ENCODE assay signal across 20 cellular contexts in the genomic region with DNA sequence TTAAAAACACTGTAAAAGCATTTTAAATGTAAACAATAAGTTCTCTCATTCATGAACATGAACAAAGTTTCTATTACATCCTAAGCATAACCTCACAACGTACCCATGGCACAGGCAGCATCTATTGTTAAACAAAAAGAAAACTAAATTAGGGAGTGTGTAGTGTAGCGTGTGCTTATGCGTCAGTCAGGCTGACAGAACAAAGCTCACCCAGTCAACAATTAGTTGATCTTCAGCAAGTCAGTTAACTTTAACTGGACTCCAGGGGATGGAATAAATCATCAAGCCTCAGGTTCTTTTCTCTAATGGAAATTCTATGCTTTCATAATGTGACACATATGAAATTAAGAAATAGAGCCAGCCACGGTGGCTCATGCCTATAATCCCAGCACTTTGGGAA.
DNase-seq lines count a peak whose midpoint lies in the region; ATAC-seq, FAIRE-seq and TF ChIP-seq lines count a peak whose summit lies in the region.
"Had no signal": no experiment of that assay in that cellular context is flagged by ENCODE, and none has a peak within 500 bp of the region (broad histone marks: within the 10 kb centered on the region; RNA-seq: fewer than 3 reads in every experiment).

No MANE protein-coding gene starts in this region.

- H3K79me2 ChIP-seq in endothelial cell of umbilical vein (ENCODE audit: control insufficient read depth, insufficient read depth, low read length) (no peaks in the 10 kb centered on the region), smooth muscle cell (ENCODE audit: low read depth) (no peaks in the 10 kb centered on the region)

- dilution Hi-C loops in IMR-90 (cut with HindIII; ENCODE audit: low sequenced_read_pairs, unreplicated experiment): no loop called here
- dilution Hi-C loops in endothelial cell of umbilical vein (cut with MboI; ENCODE audit: extremely low pct_ligation_motif_present, low sequenced_read_pairs): no loop called here

- no peak overlapping the region for H3K4me2 ChIP-seq in IMR-90 (ENCODE audit: low read depth, low read length)
- no peak overlapping the region for H3K4me2 ChIP-seq in endothelial cell of umbilical vein (ENCODE audit: insufficient read depth, low read length)
- H3K4me2 ChIP-seq in smooth muscle cell: no peak overlapping the region
- H3K4me2 ChIP-seq: A549 had no signal

- H3K4me3 ChIP-seq in IMR-90 (ENCODE audit: insufficient read depth, low read depth, low read length): no peak overlapping the region
- no peak overlapping the region for H3K4me3 ChIP-seq in SJSA1
- no peak overlapping the region for H3K4me3 ChIP-seq in endothelial cell of umbilical vein (replicated peaks in 1 of 3; ENCODE audit: insufficient read depth in 1 of 3, low read depth in 1 of 3, low read length in 3 of 3)
- H3K4me3 ChIP-seq in smooth muscle cell: no peak overlapping the region
- H3K4me3 ChIP-seq in uterus: no peak overlapping the region
- no peak overlapping the region for H3K4me3 ChIP-seq in prostate gland
- H3K4me3 ChIP-seq: A549, HAP-1 had no signal

- peaks cover 10% of the 10 kb centered on the region for H3K9me1 ChIP-seq in IMR-90 (ENCODE audit: insufficient read depth, low read length)
- no peaks in the 10 kb centered on the region for H3K9me1 ChIP-seq in endothelial cell of umbilical vein (replicated peaks; ENCODE audit: control insufficient read depth, extremely low read depth, insufficient read depth, low read length)

- DNase-seq in IMR-90 (no peak), SJSA1 (ENCODE audit: low read depth in 1 of 2, low spot score in 2 of 2) (no peak), endothelial cell of umbilical vein (ENCODE audit: low read depth, low spot score) (no peak), smooth muscle cell (lab: John Stamatoyannopoulos, UW; ENCODE audit: unreplicated experiment) (no peak), GOT3 (lab: John Stamatoyannopoulos, UW) (no peak), uterus (no peak), prostate gland (ENCODE audit: low spot score) (no peak)
- DNase-seq: AML-193; Caco-2; CD4-positive, alpha-beta T cell; KBM-7 had no signal

- H2BK120ac ChIP-seq in IMR-90 (ENCODE audit: low read depth, low read length): peak overlapping the region; percentile 83

- H2AK5ac ChIP-seq in IMR-90 (ENCODE audit: low read depth, low read length): peak overlapping the region; percentile 63; the same call in 1 of the 2 replicates

- no peak for FAIRE-seq in endothelial cell of umbilical vein (lab: Jason Lieb, UNC)
- FAIRE-seq: A549, D721Med, GM12891, GM18507, H1, HTR-8/SVneo had no signal

- H2AK9ac ChIP-seq in IMR-90 (replicated peaks; ENCODE audit: low read depth, low read length, poor library complexity): no peak overlapping the region

- H3K9ac ChIP-seq in IMR-90 (ENCODE audit: low read depth, low read length) (no peak overlapping the region), endothelial cell of umbilical vein (replicated peaks; ENCODE audit: extremely low read depth, insufficient read depth, low read length) (no peak overlapping the region), smooth muscle cell (ENCODE audit: low read depth) (no peak overlapping the region)

- no peak for TF ChIP-seq RAD21 in IMR-90 (IDR thresholded peaks at IDR 0.05; ENCODE audit: low read length)

- in situ Hi-C loops in IMR-90 (cut with MboI; ENCODE audit: low sequenced_read_pairs): no loop called here

- peak overlapping the region; percentile 37 to 41; a peak in 3 of 4 replicates for H4K8ac ChIP-seq in IMR-90 (ENCODE audit: low read depth in 2 of 2, low read length in 2 of 2)

- CTCF ChIA-PET in IMR-90 (lab: Yijun Ruan, JAX) (interaction anchor here (0.7 kb wide), 1 partner anchor 72 kb away, joined by 11 read pairs; no protein-coding TSS in a partner anchor), endothelial cell of umbilical vein (lab: Charles Lee) (interaction anchor here (2.1 kb wide), 1 partner anchor 89 kb away, joined by 8 read pairs; no protein-coding TSS in a partner anchor)

- peak overlapping the region; percentile 96 for H2BK5ac ChIP-seq in IMR-90 (ENCODE audit: low read depth, low read length, poor library complexity, severe bottlenecking)

- H4K20me1 ChIP-seq in IMR-90 (ENCODE audit: insufficient read depth, low read length): no peaks in the 10 kb centered on the region
- H4K20me1 ChIP-seq in endothelial cell of umbilical vein (replicated peaks; ENCODE audit: control insufficient read depth, extremely low read depth, insufficient read depth, low read length): no peaks in the 10 kb centered on the region
- H4K20me1 ChIP-seq in smooth muscle cell (ENCODE audit: low read depth): no peaks in the 10 kb centered on the region

- H3K9me3 ChIP-seq in IMR-90 (ENCODE audit: control insufficient read depth, insufficient read depth, low read length) (no peaks in the 10 kb centered on the region), SJSA1 (replicated peaks) (no peaks in the 10 kb centered on the region), endothelial cell of umbilical vein (replicated peaks; ENCODE audit: control insufficient read depth, insufficient read depth, low read length) (no peaks in the 10 kb centered on the region), smooth muscle cell (replicated peaks; ENCODE audit: low read depth) (no peaks in the 10 kb centered on the region), uterus (no peaks in the 10 kb centered on the region), prostate gland (no peaks in the 10 kb centered on the region)
- H3K9me3 ChIP-seq: A549, HAP-1 had no signal

- POLR2A ChIA-PET in IMR-90 (lab: Charles Lee; ENCODE audit: unreplicated experiment) (no interaction called here), endothelial cell of umbilical vein (lab: Charles Lee) (no interaction called here)

- H3K4ac ChIP-seq in IMR-90 (ENCODE audit: low read depth, low read length): peak overlapping the region; percentile 64

- peak overlapping the region; percentile 87 for H2BK20ac ChIP-seq in IMR-90 (ENCODE audit: low read depth, low read length)

- H2BK15ac ChIP-seq in IMR-90 (ENCODE audit: low read depth, low read length): peak overlapping the region; percentile 81; the same call in 2 of the 3 replicates

- H3K4me1 ChIP-seq in IMR-90 (ENCODE audit: control insufficient read depth, insufficient read depth, low read length): peaks cover 8% of the 10 kb centered on the region
- H3K4me1 ChIP-seq in SJSA1 (replicated peaks): peaks cover 25% of the 10 kb centered on the region
- H3K4me1 ChIP-seq in endothelial cell of umbilical vein (ENCODE audit: control insufficient read depth, extremely low read depth, insufficient read depth, low read length): peaks cover 47% of the 10 kb centered on the region
- H3K4me1 ChIP-seq in smooth muscle cell (ENCODE audit: low read depth): no peaks in the 10 kb centered on the region
- no peaks in the 10 kb centered on the region for H3K4me1 ChIP-seq in uterus
- no peaks in the 10 kb centered on the region for H3K4me1 ChIP-seq in prostate gland (replicated peaks)
- H3K4me1 ChIP-seq: A549, Caco-2, HAP-1 had no signal

- 0 out of 2 replicates have a peak overlapping the region, but pooled peaks have one; percentile 18 for H3K23ac ChIP-seq in IMR-90 (ENCODE audit: low read depth, low read length)

- intact Hi-C loops in IMR-90 (cut with micrococcal nuclease): no loop called here
- intact Hi-C loops in endothelial cell of umbilical vein (cut with micrococcal nuclease): no loop called here
- intact Hi-C loops in uterus (cut with DNase I; ENCODE audit: low total_unique reads): no loop called here
- intact Hi-C loops in prostate gland (cut with DNase I): no loop called here

- no peaks in the 10 kb centered on the region for H3K27me3 ChIP-seq in IMR-90 (ENCODE audit: control insufficient read depth, insufficient read depth, low read length)
- H3K27me3 ChIP-seq in SJSA1 (replicated peaks): no peaks in the 10 kb centered on the region
- no peaks in the 10 kb centered on the region for H3K27me3 ChIP-seq in endothelial cell of umbilical vein (ENCODE audit: control insufficient read depth in 2 of 2, insufficient read depth in 2 of 2, low read length in 2 of 2)
- no peaks in the 10 kb centered on the region for H3K27me3 ChIP-seq in smooth muscle cell (ENCODE audit: low read depth)
- H3K27me3 ChIP-seq in uterus: no peaks in the 10 kb centered on the region
- no peaks in the 10 kb centered on the region for H3K27me3 ChIP-seq in prostate gland (replicated peaks; ENCODE audit: insufficient read depth)

- no peak for ATAC-seq in IMR-90 (ENCODE audit: low read depth)
- ATAC-seq in HG02938 (IDR thresholded peaks at IDR 0.05; ENCODE audit: unreplicated experiment): no peak
- ATAC-seq: A549 had no signal

- H3F3A ChIP-seq in smooth muscle cell (ENCODE audit: low read depth): no peaks in the 10 kb centered on the region

- H3K56ac ChIP-seq in IMR-90 (ENCODE audit: extremely low read depth, insufficient read depth, low read length): no peak overlapping the region

- H3K36me3 ChIP-seq in IMR-90 (ENCODE audit: control insufficient read depth, insufficient read depth, low read length): no peaks in the 10 kb centered on the region
- no peaks in the 10 kb centered on the region; the same call in 1 of the 2 replicates for H3K36me3 ChIP-seq in SJSA1
- H3K36me3 ChIP-seq in endothelial cell of umbilical vein (ENCODE audit: control insufficient read depth in 2 of 2, extremely low read depth in 1 of 2, insufficient read depth in 2 of 2, low read length in 2 of 2): no peaks in the 10 kb centered on the region
- H3K36me3 ChIP-seq in smooth muscle cell (ENCODE audit: low read depth): no peaks in the 10 kb centered on the region
- H3K36me3 ChIP-seq in uterus: no peaks in the 10 kb centered on the region
- no peaks in the 10 kb centered on the region for H3K36me3 ChIP-seq in prostate gland
- H3K36me3 ChIP-seq: HAP-1 had no signal

- BruUV-seq in IMR-90 (replicated peaks; lab: Mats Ljungman, UMichigan) (no TSS peak), endothelial cell of umbilical vein (replicated peaks; lab: Mats Ljungman, UMichigan) (no TSS peak)

- H2AFZ ChIP-seq in IMR-90 (replicated peaks; ENCODE audit: low read length, poor library complexity) (no peak overlapping the region), endothelial cell of umbilical vein (ENCODE audit: low read depth, low read length) (peak overlapping the region; percentile 15), smooth muscle cell (ENCODE audit: low read depth) (no peak overlapping the region)

- H4K5ac ChIP-seq in IMR-90 (ENCODE audit: low read depth, low read length): peak overlapping the region; percentile 10; the same call in 1 of the 2 replicates

- WGBS in IMR-90 (ENCODE audit: extremely low coverage in 2 of 2, insufficient read length in 1 of 2), 2 experiments: no CpG with 5 or more reads among the region's 4 CpGs
- 85% methylated on average over 4 of the region's 4 CpGs for WGBS in smooth muscle cell (ENCODE audit: low lambda C conversion rate)
- WGBS in prostate gland: 95% methylated on average over 4 of the region's 4 CpGs

- TF ChIP-seq CTCF in IMR-90 (conservative IDR thresholded peaks at IDR 0.05; ENCODE audit: low read depth, low read length) (no peak), endothelial cell of umbilical vein (IDR thresholded peaks at IDR 0.05; ENCODE audit: extremely low read depth in 1 of 2, insufficient read depth in 1 of 2, low read depth in 1 of 2, low read length in 2 of 2) (no peak), smooth muscle cell (IDR thresholded peaks at IDR 0.05; ENCODE audit: borderline replicate concordance, insufficient read depth, poor library complexity, severe bottlenecking) (no peak), uterus (IDR thresholded peaks at IDR 0.05) (no peak), prostate gland (IDR thresholded peaks at IDR 0.05) (no peak)

- H4K91ac ChIP-seq in IMR-90 (ENCODE audit: insufficient read depth, low read depth, low read length): peak overlapping the region; percentile 38; the same call in 1 of the 2 replicates

- H3K18ac ChIP-seq in IMR-90 (ENCODE audit: low read depth, low read length): peak overlapping the region; percentile 6; the same call in 1 of the 2 replicates

- TF ChIP-seq POLR2A in IMR-90 (IDR thresholded peaks at IDR 0.05; ENCODE audit: low read depth, low read length) (no peak), endothelial cell of umbilical vein (IDR thresholded peaks at IDR 0.05; ENCODE audit: low read depth, low read length) (no peak), uterus (IDR thresholded peaks at IDR 0.05) (no peak), prostate gland (IDR thresholded peaks at IDR 0.05) (no peak)

- H3K14ac ChIP-seq in IMR-90 (replicated peaks; ENCODE audit: low read depth, low read length): peak overlapping the region; percentile 29; the same call in 1 of the 2 replicates

- no peaks in the 10 kb centered on the region for H3K79me1 ChIP-seq in IMR-90 (ENCODE audit: low read depth in 1 of 2, low read length in 2 of 2)

- H3K27ac ChIP-seq in IMR-90 (ENCODE audit: insufficient read depth, low read length) (no peak overlapping the region; the same call in 1 of the 2 replicates), SJSA1 (peak overlapping the region; percentile 73; the same call in 1 of the 2 replicates), endothelial cell of umbilical vein (ENCODE audit: insufficient read depth, low read depth, low read length) (peak overlapping the region; percentile 99), smooth muscle cell (ENCODE audit: low read depth) (peak overlapping the region; percentile 96), uterus (no peak overlapping the region), prostate gland (no peak overlapping the region)
- H3K27ac ChIP-seq: A549, C4-2B had no signal

Comparison
In these comparisons a context has a peak if more than half of its experiments do, and no peak if none do; other contexts are left out.
1. H3K27ac ChIP-seq: peak in SJSA1 (single experiment), endothelial cell of umbilical vein (single experiment) and smooth muscle cell (single experiment); none in IMR-90 (single experiment), uterus (0 of 2) and prostate gland (0 of 2).